ENCODE assay signal across 8 cellular contexts in the genomic region with DNA sequence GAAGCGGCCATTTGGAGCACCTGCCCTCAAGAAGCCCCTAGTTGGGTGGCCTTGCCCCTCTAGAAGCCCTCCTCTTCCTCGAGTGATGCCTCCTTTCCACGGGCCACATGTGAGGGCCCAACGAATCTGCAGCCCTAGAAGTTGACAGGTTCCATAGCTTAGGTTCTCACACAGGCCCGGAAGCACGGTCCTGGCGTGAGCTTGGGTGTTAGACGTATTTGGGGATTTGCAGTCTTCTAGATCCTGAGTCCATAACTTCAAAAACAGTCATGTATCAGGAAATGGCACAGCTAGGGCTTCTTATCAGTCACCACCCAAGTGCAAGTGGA. TPM values are rescaled to one million over a fixed set of nuclear protein-coding genes. Genes with fewer than 3 reads are reported as not detected.
A peak's percentile ranks its signal among the peaks of the same experiment; 100 is the strongest.
DNase-seq lines count a peak whose midpoint lies in the region; ATAC-seq and TF ChIP-seq lines count a peak whose summit lies in the region.

No MANE protein-coding gene starts in this region.

- H2AFZ ChIP-seq in MM.1S (ENCODE audit: low read length) (peak overlapping the region; percentile 66), neural cell (ENCODE audit: low read depth, low read length) (peak overlapping the region; percentile 8)

- H3K27me3 ChIP-seq in MM.1S (replicated peaks; ENCODE audit: insufficient read depth, low read length), result no peaks in the 10 kb centered on the region
- no peaks in the 10 kb centered on the region for H3K27me3 ChIP-seq in ectodermal cell (ENCODE audit: control insufficient read depth, insufficient read depth, low read length, poor library complexity, severe bottlenecking)
- H3K27me3 ChIP-seq in neural cell (ENCODE audit: insufficient read depth, low read depth, low read length), result peaks cover 15% of the 10 kb centered on the region

- H3F3A ChIP-seq in MM.1S (ENCODE audit: insufficient read depth, low read length), result peaks cover 13% of the 10 kb centered on the region
- no peaks in the 10 kb centered on the region for H3F3A ChIP-seq in neural cell (ENCODE audit: insufficient read depth, low read length, poor library complexity, severe bottlenecking)

- H4K20me1 ChIP-seq in MM.1S (ENCODE audit: insufficient read depth, low read length) (no peaks in the 10 kb centered on the region), neural cell (ENCODE audit: insufficient read depth) (no peaks in the 10 kb centered on the region)

- DNase-seq in Daoy (ENCODE audit: low read depth), result peak; percentile 3
- no peak for DNase-seq in MM.1S
- DNase-seq in NCI-H1417 treated with DMSO at 0.1 percent for 48 hours (lab: John Stamatoyannopoulos, UW), result no peak
- DNase-seq in NK-92 treated with Interleukin-12 subunit alpha and Interleukin-12 subunit beta, amount 100 ng/mL, for 24 hours (lab: John Stamatoyannopoulos, UW), result no peak
- no peak for DNase-seq in lower leg skin (ENCODE audit: low spot score in 2 of 2)

- H3K4me1 ChIP-seq in MM.1S (ENCODE audit: low read length) (peaks cover 10% of the 10 kb centered on the region; the same call in 1 of the 2 replicates), ectodermal cell (ENCODE audit: control insufficient read depth, insufficient read depth, low read length) (peaks cover 5% of the 10 kb centered on the region)

- H3K9me2 ChIP-seq in MM.1S (replicated peaks; ENCODE audit: insufficient read depth, low read length) (no peaks in the 10 kb centered on the region), neural cell (ENCODE audit: insufficient read depth, low read length) (no peaks in the 10 kb centered on the region)

- TF ChIP-seq EP300 in neural cell (conservative IDR thresholded peaks at IDR 0.05; ENCODE audit: poor library complexity, severe bottlenecking), result no peak

- 76 to 78% methylated on average over 8 of the region's 8 CpGs for WGBS in ectodermal cell, 2 experiments
- WGBS in lower leg skin, 2 donors, result 60 to 70% methylated on average over 6 to 7 of the region's 8 CpGs

- H3K27ac ChIP-seq in MM.1S (ENCODE audit: low read length) (peak overlapping the region; percentile 48; the same call in 1 of the 2 replicates), ectodermal cell (ENCODE audit: insufficient read depth, low read depth, low read length, poor library complexity, severe bottlenecking) (no peak overlapping the region), neural cell (ENCODE audit: low read length) (no peak overlapping the region)

- TF ChIP-seq CTCF in MM.1S (IDR thresholded peaks at IDR 0.05; ENCODE audit: low read length), result no peak
- TF ChIP-seq CTCF in neural cell (IDR thresholded peaks at IDR 0.05; ENCODE audit: poor library complexity, severe bottlenecking), result no peak
- no peak for TF ChIP-seq CTCF in lower leg skin (IDR thresholded peaks at IDR 0.05)

- H3K4me2 ChIP-seq in MM.1S (ENCODE audit: low read depth, low read length) (peak overlapping the region; percentile 94), neural cell (ENCODE audit: low read length) (no peak overlapping the region)

- intact Hi-C loops in lower leg skin (cut with DNase I; ENCODE audit: low total_unique reads), result no loop called here

- no peak for TF ChIP-seq RAD21 in neural cell (conservative IDR thresholded peaks at IDR 0.05)

- no peaks in the 10 kb centered on the region for H3K9me3 ChIP-seq in MM.1S (replicated peaks; ENCODE audit: insufficient read depth, low read length)
- H3K9me3 ChIP-seq in ectodermal cell (ENCODE audit: control insufficient read depth, low read length), result no peaks in the 10 kb centered on the region
- no peaks in the 10 kb centered on the region for H3K9me3 ChIP-seq in neural cell (ENCODE audit: low read length)

- no peak for TF ChIP-seq POLR2A in lower leg skin (IDR thresholded peaks at IDR 0.05)

- H3K36me3 ChIP-seq in MM.1S (replicated peaks; ENCODE audit: insufficient read depth, low read length) (no peaks in the 10 kb centered on the region), ectodermal cell (ENCODE audit: control insufficient read depth, insufficient read depth, low read length) (no peaks in the 10 kb centered on the region), neural cell (ENCODE audit: insufficient read depth, low read length) (no peaks in the 10 kb centered on the region)

- no peak for ATAC-seq in HG02642 (IDR thresholded peaks at IDR 0.05; ENCODE audit: poor library complexity, unreplicated experiment)

- H3K9ac ChIP-seq in MM.1S (ENCODE audit: low read length) (peak overlapping the region; percentile 12; the same call in 1 of the 2 replicates), neural cell (ENCODE audit: low read length) (no peak overlapping the region)

- H3K79me2 ChIP-seq in MM.1S (ENCODE audit: low read length) (peaks cover 59% of the 10 kb centered on the region), neural cell (replicated peaks; ENCODE audit: insufficient read depth, low read length) (no peaks in the 10 kb centered on the region)

- peak overlapping the region; percentile 98 for H3K4me3 ChIP-seq in MM.1S (ENCODE audit: low read length)
- H3K4me3 ChIP-seq in ectodermal cell (ENCODE audit: insufficient read depth, low read depth, low read length), result peak overlapping the region; percentile 67
- peak overlapping the region; percentile 71 for H3K4me3 ChIP-seq in neural cell (ENCODE audit: low read length)
- no peak overlapping the region for H3K4me3 ChIP-seq in lower leg skin (ENCODE audit: low read depth, poor library complexity, severe bottlenecking)

TF ChIP-seq in neural cell, 6 proteins besides CTCF, POLR2A, EP300 and RAD21:
- TF ChIP-seq TAF1 (IDR thresholded peaks at IDR 0.05; ENCODE audit: low read depth) (no peak), MXI1 (conservative IDR thresholded peaks at IDR 0.05; ENCODE audit: poor library complexity, severe bottlenecking) (no peak), EZH2 (IDR thresholded peaks at IDR 0.05; ENCODE audit: borderline replicate concordance, insufficient read depth, low read length, poor library complexity, severe bottlenecking) (no peak), SMC3 (conservative IDR thresholded peaks at IDR 0.05; ENCODE audit: poor library complexity) (no peak), POLR2AphosphoS5 (IDR thresholded peaks at IDR 0.05) (no peak)
- TF ChIP-seq, protein P1, sequence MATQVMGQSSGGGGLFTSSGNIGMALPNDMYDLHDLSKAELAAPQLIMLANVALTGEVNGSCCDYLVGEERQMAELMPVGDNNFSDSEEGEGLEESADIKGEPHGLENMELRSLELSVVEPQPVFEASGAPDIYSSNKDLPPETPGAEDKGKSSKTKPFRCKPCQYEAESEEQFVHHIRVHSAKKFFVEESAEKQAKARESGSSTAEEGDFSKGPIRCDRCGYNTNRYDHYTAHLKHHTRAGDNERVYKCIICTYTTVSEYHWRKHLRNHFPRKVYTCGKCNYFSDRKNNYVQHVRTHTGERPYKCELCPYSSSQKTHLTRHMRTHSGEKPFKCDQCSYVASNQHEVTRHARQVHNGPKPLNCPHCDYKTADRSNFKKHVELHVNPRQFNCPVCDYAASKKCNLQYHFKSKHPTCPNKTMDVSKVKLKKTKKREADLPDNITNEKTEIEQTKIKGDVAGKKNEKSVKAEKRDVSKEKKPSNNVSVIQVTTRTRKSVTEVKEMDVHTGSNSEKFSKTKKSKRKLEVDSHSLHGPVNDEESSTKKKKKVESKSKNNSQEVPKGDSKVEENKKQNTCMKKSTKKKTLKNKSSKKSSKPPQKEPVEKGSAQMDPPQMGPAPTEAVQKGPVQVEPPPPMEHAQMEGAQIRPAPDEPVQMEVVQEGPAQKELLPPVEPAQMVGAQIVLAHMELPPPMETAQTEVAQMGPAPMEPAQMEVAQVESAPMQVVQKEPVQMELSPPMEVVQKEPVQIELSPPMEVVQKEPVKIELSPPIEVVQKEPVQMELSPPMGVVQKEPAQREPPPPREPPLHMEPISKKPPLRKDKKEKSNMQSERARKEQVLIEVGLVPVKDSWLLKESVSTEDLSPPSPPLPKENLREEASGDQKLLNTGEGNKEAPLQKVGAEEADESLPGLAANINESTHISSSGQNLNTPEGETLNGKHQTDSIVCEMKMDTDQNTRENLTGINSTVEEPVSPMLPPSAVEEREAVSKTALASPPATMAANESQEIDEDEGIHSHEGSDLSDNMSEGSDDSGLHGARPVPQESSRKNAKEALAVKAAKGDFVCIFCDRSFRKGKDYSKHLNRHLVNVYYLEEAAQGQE (IDR thresholded peaks at IDR 0.05; ENCODE audit: borderline replicate concordance), result no peak

RNA-seq across cellular contexts. Expression of a gene that starts 0.4 kb away (rescaled TPM):
- 6.1 and 6.5 TPM in 2 replicates for total RNA-seq in Daoy (2014; rRNA removed; shearing (Covaris generic))
- 23.7 TPM for polyA plus RNA-seq in ectodermal cell (2013, experiment 1 of 4)
- polyA plus RNA-seq in ectodermal cell (2013, experiment 2 of 4), result 28.3 TPM
- polyA plus RNA-seq in ectodermal cell (2013, experiment 3 of 4), result 20.6 TPM
- 22.1 TPM for polyA plus RNA-seq in ectodermal cell (2013, experiment 4 of 4)
- 7.7 and 11.8 TPM in 2 replicates for polyA plus RNA-seq in neural cell
- polyA minus RNA-seq in neural cell, result 18.1 and 24.1 TPM in 2 replicates
- 100 to 1,000 TPM in 1 of 4 donors, 10 to 100 TPM in 3; 51.9 to 102 (median 69.6) TPM for total RNA-seq in lower leg skin
